ENCODE assay signal across 12 cellular contexts in the genomic region with DNA sequence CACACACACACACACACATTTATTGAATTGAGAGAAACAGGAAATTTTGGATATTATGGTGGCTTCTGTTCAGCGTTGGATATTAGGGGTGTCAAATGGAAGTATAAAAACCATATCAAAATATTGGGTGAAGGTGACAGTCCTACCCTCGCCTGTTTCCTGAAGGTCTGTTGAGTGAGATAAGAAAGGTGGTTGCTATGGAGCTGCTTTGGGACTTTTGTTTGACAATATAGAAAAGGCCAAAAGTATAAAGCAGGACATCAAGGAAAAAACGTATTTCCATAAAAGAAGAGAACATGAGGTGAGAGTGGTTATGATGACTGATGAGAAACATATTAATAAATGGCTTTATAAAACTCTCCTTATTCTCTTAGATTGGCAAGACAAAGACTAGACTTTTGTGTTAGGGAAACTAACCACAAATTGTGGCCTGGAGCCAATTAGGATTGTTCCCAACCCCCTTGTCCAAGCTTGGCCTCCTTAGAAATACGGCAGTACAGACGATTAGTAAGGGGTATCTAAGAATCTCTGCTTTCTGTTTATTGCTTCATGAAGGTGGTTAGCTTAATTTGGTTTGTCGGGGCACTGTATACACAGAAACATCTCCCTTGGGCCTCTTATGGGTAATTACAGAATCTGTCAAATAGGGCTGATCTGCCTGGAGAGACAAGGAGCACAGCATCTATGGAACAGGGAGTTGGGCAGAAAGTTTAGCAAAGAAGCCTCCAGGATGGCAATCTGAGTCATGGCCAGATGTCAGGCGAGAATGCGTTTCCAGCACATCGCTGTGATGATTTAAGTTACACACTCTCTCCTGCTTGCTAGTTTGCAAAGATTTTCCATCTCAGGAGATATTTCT.
DNase-seq lines count a peak whose midpoint lies in the region; ATAC-seq lines count a peak whose summit lies in the region.
"Had no signal": no experiment of that assay in that cellular context is flagged by ENCODE, and none has a peak within 500 bp of the region (broad histone marks: within the 10 kb centered on the region; RNA-seq: fewer than 3 reads in every experiment).

No MANE protein-coding gene starts in this region.

- in situ Hi-C loops in ACHN (cut with HindIII; ENCODE audit: low pct_ligation_motif_present, low pct_unique_long_range_greater_than_20kb, low sequenced_read_pairs), result no loop called here

- H3K27ac ChIP-seq in skin epidermis, result peak overlapping the region in 16 of 21 experiments; percentile 7 to 75 (median 50)
- H3K27ac ChIP-seq in effector memory CD4-positive, alpha-beta T cell (ENCODE audit: insufficient read depth, low read length, poor library complexity, severe bottlenecking), result no peak overlapping the region
- H3K27ac ChIP-seq: HL-60 had no signal

- intact Hi-C loops in left ventricle myocardium superior (cut with micrococcal nuclease), result no loop called here

- no peaks in the 10 kb centered on the region for H3K4me1 ChIP-seq in effector memory CD4-positive, alpha-beta T cell (ENCODE audit: control insufficient read depth, insufficient read depth, low read length, poor library complexity, severe bottlenecking)

- ATAC-seq in left ventricle myocardium superior (peak; percentile 4), HG03521 (IDR thresholded peaks at IDR 0.05; ENCODE audit: unreplicated experiment) (no peak)

- no peaks in the 10 kb centered on the region for H3K9me3 ChIP-seq in effector memory CD4-positive, alpha-beta T cell (ENCODE audit: control insufficient read depth, low read length)

- H3K36me3 ChIP-seq in effector memory CD4-positive, alpha-beta T cell (ENCODE audit: control insufficient read depth, insufficient read depth, low read length), result no peaks in the 10 kb centered on the region

- H3K4me3 ChIP-seq in skin epidermis, result no peak overlapping the region
- H3K4me3 ChIP-seq in effector memory CD4-positive, alpha-beta T cell (ENCODE audit: insufficient read depth, low read depth, low read length, poor library complexity, severe bottlenecking), result no peak overlapping the region

- H3K27me3 ChIP-seq in effector memory CD4-positive, alpha-beta T cell (replicated peaks; ENCODE audit: control insufficient read depth, insufficient read depth, low read length, poor library complexity, severe bottlenecking), result peaks cover 6% of the 10 kb centered on the region

- DNase-seq in HCEC 1CT, result peak; percentile 62
- peak; percentile 78 for DNase-seq in astrocyte of the hippocampus (ENCODE audit: low read depth, low spot score)
- no peak for DNase-seq in left ventricle myocardium superior
- DNase-seq in DMS153 (lab: John Stamatoyannopoulos, UW), result no peak
- DNase-seq in ACHN, result no peak
- DNase-seq in effector memory CD4-positive, alpha-beta T cell, result no peak
- DNase-seq: activated CD8-positive, alpha-beta memory T cell treated with anti-CD3 and anti-CD28 coated beads, Interleukin-2, amount 50 U/mL, for 48 hours; effector CD8-positive, alpha-beta T cell; NCI-H2081 had no signal

Comparison
In these comparisons a context has a peak if more than half of its experiments do, and no peak if none do; other contexts are left out.
1. DNase-seq: peak in HCEC 1CT (single experiment) and astrocyte of the hippocampus (single experiment); none in left ventricle myocardium superior (single experiment), DMS153 (single experiment), ACHN (single experiment) and effector memory CD4-positive, alpha-beta T cell (0 of 3).